In the genomic region with DNA sequence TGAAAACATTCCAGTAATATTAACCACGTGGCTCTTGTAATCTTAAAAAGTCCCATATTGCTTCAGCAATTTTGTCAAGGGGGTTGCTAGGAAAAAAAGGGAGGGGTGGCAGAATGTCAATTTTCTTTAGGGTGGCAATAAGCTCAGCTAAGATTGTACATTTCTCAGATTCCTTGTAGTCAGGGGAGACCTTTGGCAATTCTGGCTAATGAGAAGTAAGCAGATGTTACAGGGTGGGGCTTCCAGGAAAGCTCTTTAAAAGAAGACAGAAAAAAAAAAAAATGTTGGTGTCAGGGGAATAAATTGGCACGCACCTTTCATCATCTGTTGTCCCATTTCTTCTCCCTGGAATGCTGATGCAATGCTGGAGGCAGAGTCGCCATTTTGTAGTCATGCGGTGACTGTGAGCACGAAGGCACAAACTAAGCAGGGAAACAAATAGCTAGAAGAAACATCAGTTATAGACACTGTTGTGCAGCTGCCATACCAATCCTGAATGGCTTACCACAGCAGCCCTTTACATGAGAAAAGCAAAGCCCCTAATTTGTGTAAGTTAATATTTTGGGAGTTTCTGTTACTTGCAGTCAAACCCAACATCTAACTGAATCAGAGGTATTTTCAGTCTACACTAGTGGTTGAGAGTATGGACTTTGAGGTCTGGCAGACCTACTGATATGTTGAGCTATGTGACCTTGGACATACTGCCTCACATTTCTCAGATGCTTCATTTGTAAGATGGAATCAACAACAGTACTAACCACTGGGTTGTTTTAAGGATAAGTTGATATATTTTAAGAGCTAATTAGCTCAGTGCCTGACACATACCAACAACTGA, we compare ENCODE assay signal across 1 cellular context.
TF ChIP-seq lines count a peak whose summit lies in the region.

No MANE protein-coding gene starts in this region.

TF ChIP-seq in HepG2, 621 proteins besides CTCF, POLR2A, EP300 and RAD21 (continued from another document):
- TF ChIP-seq ASH2L (IDR thresholded peaks at IDR 0.05; ENCODE audit: insufficient read length, low read depth, low read length): peak; percentile 13
- TF ChIP-seq, protein P1, sequence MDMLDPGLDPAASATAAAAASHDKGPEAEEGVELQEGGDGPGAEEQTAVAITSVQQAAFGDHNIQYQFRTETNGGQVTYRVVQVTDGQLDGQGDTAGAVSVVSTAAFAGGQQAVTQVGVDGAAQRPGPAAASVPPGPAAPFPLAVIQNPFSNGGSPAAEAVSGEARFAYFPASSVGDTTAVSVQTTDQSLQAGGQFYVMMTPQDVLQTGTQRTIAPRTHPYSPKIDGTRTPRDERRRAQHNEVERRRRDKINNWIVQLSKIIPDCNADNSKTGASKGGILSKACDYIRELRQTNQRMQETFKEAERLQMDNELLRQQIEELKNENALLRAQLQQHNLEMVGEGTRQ (IDR thresholded peaks at IDR 0.05; ENCODE audit: low read depth, low read length): no peak
- TF ChIP-seq, protein P1 (CRISPR knock-in tag; IDR thresholded peaks at IDR 0.05; ENCODE audit: borderline replicate concordance): no peak
- TF ChIP-seq, protein P2, sequence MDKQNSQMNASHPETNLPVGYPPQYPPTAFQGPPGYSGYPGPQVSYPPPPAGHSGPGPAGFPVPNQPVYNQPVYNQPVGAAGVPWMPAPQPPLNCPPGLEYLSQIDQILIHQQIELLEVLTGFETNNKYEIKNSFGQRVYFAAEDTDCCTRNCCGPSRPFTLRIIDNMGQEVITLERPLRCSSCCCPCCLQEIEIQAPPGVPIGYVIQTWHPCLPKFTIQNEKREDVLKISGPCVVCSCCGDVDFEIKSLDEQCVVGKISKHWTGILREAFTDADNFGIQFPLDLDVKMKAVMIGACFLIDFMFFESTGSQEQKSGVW (CRISPR knock-in tag; IDR thresholded peaks at IDR 0.05; ENCODE audit: borderline replicate concordance): no peak
- peak; percentile 68 for TF ChIP-seq TEAD3 (CRISPR knock-in tag; optimal IDR thresholded peaks at IDR 0.05; ENCODE audit: borderline replicate concordance)
- no peak for TF ChIP-seq ZNF232 (CRISPR knock-in tag; IDR thresholded peaks at IDR 0.05; ENCODE audit: borderline replicate concordance)
- TF ChIP-seq, protein P3, sequence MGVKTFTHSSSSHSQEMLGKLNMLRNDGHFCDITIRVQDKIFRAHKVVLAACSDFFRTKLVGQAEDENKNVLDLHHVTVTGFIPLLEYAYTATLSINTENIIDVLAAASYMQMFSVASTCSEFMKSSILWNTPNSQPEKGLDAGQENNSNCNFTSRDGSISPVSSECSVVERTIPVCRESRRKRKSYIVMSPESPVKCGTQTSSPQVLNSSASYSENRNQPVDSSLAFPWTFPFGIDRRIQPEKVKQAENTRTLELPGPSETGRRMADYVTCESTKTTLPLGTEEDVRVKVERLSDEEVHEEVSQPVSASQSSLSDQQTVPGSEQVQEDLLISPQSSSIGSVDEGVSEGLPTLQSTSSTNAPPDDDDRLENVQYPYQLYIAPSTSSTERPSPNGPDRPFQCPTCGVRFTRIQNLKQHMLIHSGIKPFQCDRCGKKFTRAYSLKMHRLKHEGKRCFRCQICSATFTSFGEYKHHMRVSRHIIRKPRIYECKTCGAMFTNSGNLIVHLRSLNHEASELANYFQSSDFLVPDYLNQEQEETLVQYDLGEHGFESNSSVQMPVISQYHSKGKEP (CRISPR knock-in tag; IDR thresholded peaks at IDR 0.05): no peak
- TF ChIP-seq SIN3B (IDR thresholded peaks at IDR 0.05; ENCODE audit: low read length): no peak
- TF ChIP-seq, protein P4, sequence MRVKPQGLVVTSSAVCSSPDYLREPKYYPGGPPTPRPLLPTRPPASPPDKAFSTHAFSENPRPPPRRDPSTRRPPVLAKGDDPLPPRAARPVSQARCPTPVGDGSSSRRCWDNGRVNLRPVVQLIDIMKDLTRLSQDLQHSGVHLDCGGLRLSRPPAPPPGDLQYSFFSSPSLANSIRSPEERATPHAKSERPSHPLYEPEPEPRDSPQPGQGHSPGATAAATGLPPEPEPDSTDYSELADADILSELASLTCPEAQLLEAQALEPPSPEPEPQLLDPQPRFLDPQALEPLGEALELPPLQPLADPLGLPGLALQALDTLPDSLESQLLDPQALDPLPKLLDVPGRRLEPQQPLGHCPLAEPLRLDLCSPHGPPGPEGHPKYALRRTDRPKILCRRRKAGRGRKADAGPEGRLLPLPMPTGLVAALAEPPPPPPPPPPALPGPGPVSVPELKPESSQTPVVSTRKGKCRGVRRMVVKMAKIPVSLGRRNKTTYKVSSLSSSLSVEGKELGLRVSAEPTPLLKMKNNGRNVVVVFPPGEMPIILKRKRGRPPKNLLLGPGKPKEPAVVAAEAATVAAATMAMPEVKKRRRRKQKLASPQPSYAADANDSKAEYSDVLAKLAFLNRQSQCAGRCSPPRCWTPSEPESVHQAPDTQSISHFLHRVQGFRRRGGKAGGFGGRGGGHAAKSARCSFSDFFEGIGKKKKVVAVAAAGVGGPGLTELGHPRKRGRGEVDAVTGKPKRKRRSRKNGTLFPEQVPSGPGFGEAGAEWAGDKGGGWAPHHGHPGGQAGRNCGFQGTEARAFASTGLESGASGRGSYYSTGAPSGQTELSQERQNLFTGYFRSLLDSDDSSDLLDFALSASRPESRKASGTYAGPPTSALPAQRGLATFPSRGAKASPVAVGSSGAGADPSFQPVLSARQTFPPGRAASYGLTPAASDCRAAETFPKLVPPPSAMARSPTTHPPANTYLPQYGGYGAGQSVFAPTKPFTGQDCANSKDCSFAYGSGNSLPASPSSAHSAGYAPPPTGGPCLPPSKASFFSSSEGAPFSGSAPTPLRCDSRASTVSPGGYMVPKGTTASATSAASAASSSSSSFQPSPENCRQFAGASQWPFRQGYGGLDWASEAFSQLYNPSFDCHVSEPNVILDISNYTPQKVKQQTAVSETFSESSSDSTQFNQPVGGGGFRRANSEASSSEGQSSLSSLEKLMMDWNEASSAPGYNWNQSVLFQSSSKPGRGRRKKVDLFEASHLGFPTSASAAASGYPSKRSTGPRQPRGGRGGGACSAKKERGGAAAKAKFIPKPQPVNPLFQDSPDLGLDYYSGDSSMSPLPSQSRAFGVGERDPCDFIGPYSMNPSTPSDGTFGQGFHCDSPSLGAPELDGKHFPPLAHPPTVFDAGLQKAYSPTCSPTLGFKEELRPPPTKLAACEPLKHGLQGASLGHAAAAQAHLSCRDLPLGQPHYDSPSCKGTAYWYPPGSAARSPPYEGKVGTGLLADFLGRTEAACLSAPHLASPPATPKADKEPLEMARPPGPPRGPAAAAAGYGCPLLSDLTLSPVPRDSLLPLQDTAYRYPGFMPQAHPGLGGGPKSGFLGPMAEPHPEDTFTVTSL (CRISPR knock-in tag; IDR thresholded peaks at IDR 0.05; ENCODE audit: borderline replicate concordance): no peak
- no peak for TF ChIP-seq FIP1L1 (IDR thresholded peaks at IDR 0.05; ENCODE audit: borderline replicate concordance, insufficient read depth, low read depth, low read length)
- TF ChIP-seq ZNF20 (CRISPR knock-in tag; IDR thresholded peaks at IDR 0.05): no peak
